Comparison of ENCODE assay signal across 1 cellular context in genomic region chr17:45051060-45051719, GRCh38.
TF ChIP-seq lines count a peak whose summit lies in the region.

A gene with protein sequence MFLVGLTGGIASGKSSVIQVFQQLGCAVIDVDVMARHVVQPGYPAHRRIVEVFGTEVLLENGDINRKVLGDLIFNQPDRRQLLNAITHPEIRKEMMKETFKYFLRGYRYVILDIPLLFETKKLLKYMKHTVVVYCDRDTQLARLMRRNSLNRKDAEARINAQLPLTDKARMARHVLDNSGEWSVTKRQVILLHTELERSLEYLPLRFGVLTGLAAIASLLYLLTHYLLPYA (minus strand): TSS chr17:45051632. CDS start chr17:45034885, 16,747 bp downstream.

TF ChIP-seq in HCT116, 20 proteins besides CTCF, POLR2A, EP300 and RAD21 (continued from another document):
- TF ChIP-seq EZH2phosphoT487 (IDR thresholded peaks at IDR 0.05; ENCODE audit: borderline replicate concordance) (no peak), SP1 (IDR thresholded peaks at IDR 0.05; ENCODE audit: low read depth) (peak; percentile 54; the same call in 1 of the 2 replicates), EGR1 (IDR thresholded peaks at IDR 0.05; ENCODE audit: low read depth) (no peak), ELF1 (IDR thresholded peaks at IDR 0.05; ENCODE audit: borderline replicate concordance, low read depth) (no peak), POLR2AphosphoS5 (IDR thresholded peaks at IDR 0.05; ENCODE audit: low read depth, low read length) (peak; percentile 89), ZFX (IDR thresholded peaks at IDR 0.05) (peak; percentile 93), FOSL1 (IDR thresholded peaks at IDR 0.05; ENCODE audit: low read depth) (no peak), CEBPB (IDR thresholded peaks at IDR 0.05; ENCODE audit: low read depth) (no peak), YY1 (IDR thresholded peaks at IDR 0.05; ENCODE audit: extremely low read depth, insufficient replicate concordance, low read depth, low read length) (no peak), ZNF274 (IDR thresholded peaks at IDR 0.05; ENCODE audit: low read depth, low read length) (no peak), CBX3 (IDR thresholded peaks at IDR 0.05; ENCODE audit: low read depth) (no peak), SRF (IDR thresholded peaks at IDR 0.05; ENCODE audit: low read depth) (no peak)
- TF ChIP-seq, protein P1, sequence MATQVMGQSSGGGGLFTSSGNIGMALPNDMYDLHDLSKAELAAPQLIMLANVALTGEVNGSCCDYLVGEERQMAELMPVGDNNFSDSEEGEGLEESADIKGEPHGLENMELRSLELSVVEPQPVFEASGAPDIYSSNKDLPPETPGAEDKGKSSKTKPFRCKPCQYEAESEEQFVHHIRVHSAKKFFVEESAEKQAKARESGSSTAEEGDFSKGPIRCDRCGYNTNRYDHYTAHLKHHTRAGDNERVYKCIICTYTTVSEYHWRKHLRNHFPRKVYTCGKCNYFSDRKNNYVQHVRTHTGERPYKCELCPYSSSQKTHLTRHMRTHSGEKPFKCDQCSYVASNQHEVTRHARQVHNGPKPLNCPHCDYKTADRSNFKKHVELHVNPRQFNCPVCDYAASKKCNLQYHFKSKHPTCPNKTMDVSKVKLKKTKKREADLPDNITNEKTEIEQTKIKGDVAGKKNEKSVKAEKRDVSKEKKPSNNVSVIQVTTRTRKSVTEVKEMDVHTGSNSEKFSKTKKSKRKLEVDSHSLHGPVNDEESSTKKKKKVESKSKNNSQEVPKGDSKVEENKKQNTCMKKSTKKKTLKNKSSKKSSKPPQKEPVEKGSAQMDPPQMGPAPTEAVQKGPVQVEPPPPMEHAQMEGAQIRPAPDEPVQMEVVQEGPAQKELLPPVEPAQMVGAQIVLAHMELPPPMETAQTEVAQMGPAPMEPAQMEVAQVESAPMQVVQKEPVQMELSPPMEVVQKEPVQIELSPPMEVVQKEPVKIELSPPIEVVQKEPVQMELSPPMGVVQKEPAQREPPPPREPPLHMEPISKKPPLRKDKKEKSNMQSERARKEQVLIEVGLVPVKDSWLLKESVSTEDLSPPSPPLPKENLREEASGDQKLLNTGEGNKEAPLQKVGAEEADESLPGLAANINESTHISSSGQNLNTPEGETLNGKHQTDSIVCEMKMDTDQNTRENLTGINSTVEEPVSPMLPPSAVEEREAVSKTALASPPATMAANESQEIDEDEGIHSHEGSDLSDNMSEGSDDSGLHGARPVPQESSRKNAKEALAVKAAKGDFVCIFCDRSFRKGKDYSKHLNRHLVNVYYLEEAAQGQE (IDR thresholded peaks at IDR 0.05; ENCODE audit: low read depth), result no peak
